In genomic region chr6:32177182-32177787, GRCh38 we compare ENCODE assay signal across 8 cellular contexts. TPM values are rescaled to one million over a fixed set of nuclear protein-coding genes. Genes with fewer than 3 reads are reported as not detected.
A peak's percentile ranks its signal among the peaks of the same experiment; 100 is the strongest.
DNase-seq lines count a peak whose midpoint lies in the region; ATAC-seq and TF ChIP-seq lines count a peak whose summit lies in the region.

No MANE protein-coding gene starts in this region.

- TF ChIP-seq RAD21 in liver (IDR thresholded peaks at IDR 0.05) = no peak

- WGBS in liver = under 1% methylated on average over 20 of the region's 20 CpGs

- H3K4me3 ChIP-seq in PC-9 (peak overlapping the region; percentile 98; the same call in 1 of the 2 replicates), breast epithelium (peak overlapping the region; percentile 72 to 91 (median 91)), liver (ENCODE audit: low read depth in 1 of 3, low read length in 3 of 3) (peak overlapping the region; percentile 26 to 96 (median 73)), thoracic aorta (peak overlapping the region; percentile 98)

- H3K27ac ChIP-seq in PC-9 = peak overlapping the region; percentile 86
- H3K27ac ChIP-seq in breast epithelium = peak overlapping the region; percentile 95 to 98
- H3K27ac ChIP-seq in liver (ENCODE audit: low read depth in 1 of 2, low read length in 2 of 2) = peak overlapping the region; percentile 95 to 96
- peak overlapping the region; percentile 94 to 96 for H3K27ac ChIP-seq in thoracic aorta

- peak; percentile 49 for TF ChIP-seq POLR2A in breast epithelium (IDR thresholded peaks at IDR 0.05)

- peak overlapping the region; percentile 76 for H2AFZ ChIP-seq in PC-9

- BruUV-seq in PC-9 (replicated peaks; lab: Mats Ljungman, UMichigan) = TSS peak; percentile 64

- peak; percentile 96 for DNase-seq in DMS79 treated with DMSO at 0.1 percent for 48 hours (lab: John Stamatoyannopoulos, UW)
- DNase-seq in PC-9 = peak in 1 of 2 experiments; percentile 48
- peak in 1 of 2 donors; percentile 52 for DNase-seq in breast epithelium (ENCODE audit: low spot score in 2 of 2)
- DNase-seq in thoracic aorta (ENCODE audit: low spot score) = no peak
- no peak for DNase-seq in SKM-1 (lab: John Stamatoyannopoulos, UW; ENCODE audit: unreplicated experiment)
- DNase-seq in ureter (ENCODE audit: low spot score) = no peak

- H3K9me3 ChIP-seq in PC-9 (ENCODE audit: insufficient read depth, low read depth) (no peaks in the 10 kb centered on the region), breast epithelium (no peaks in the 10 kb centered on the region), liver (ENCODE audit: control insufficient read depth in 4 of 4, low read length in 3 of 4) (no peaks in the 10 kb centered on the region), thoracic aorta (no peaks in the 10 kb centered on the region)

- TF ChIP-seq CTCF in PC-9 (conservative IDR thresholded peaks at IDR 0.05) (no peak), breast epithelium (IDR thresholded peaks at IDR 0.05) (no peak), liver (IDR thresholded peaks at IDR 0.05; ENCODE audit: low read depth, low read length, missing input control) (no peak), thoracic aorta (IDR thresholded peaks at IDR 0.05) (no peak)

- H4K20me1 ChIP-seq in PC-9 (ENCODE audit: insufficient read depth) = no peaks in the 10 kb centered on the region

- ATAC-seq in HG03097 (IDR thresholded peaks at IDR 0.05; ENCODE audit: low FRiP score, unreplicated experiment) (peak; percentile 6), thoracic aorta (ENCODE audit: insufficient number of reproducible peaks, low FRiP score, low read depth) (peak; percentile 16)

- H3F3A ChIP-seq in PC-9 (ENCODE audit: insufficient read depth, low read depth) = peaks cover 15% of the 10 kb centered on the region; the same call in 1 of the 2 replicates

- no peaks in the 10 kb centered on the region for H3K9me2 ChIP-seq in PC-9 (ENCODE audit: insufficient read depth)

- peak overlapping the region; percentile 30 to 81 for H3K9ac ChIP-seq in liver (ENCODE audit: low read depth in 1 of 2, low read length in 2 of 2)

- peak overlapping the region; percentile 83 for H3K4me2 ChIP-seq in PC-9

- no peaks in the 10 kb centered on the region for H3K27me3 ChIP-seq in PC-9 (ENCODE audit: insufficient read depth, low read depth)
- no peaks in the 10 kb centered on the region for H3K27me3 ChIP-seq in breast epithelium
- no peaks in the 10 kb centered on the region for H3K27me3 ChIP-seq in liver (ENCODE audit: control insufficient read depth in 4 of 4, insufficient read depth in 4 of 4, low read length in 3 of 4)
- no peaks in the 10 kb centered on the region for H3K27me3 ChIP-seq in thoracic aorta (replicated peaks; ENCODE audit: insufficient read depth)

- H3K4me1 ChIP-seq in PC-9 (replicated peaks; ENCODE audit: insufficient read depth) (peaks cover 31% of the 10 kb centered on the region), breast epithelium (peaks cover 0 to 34% of the 10 kb centered on the region in 2 donors), liver (ENCODE audit: control insufficient read depth in 4 of 4, insufficient read depth in 4 of 4, low read length in 3 of 4) (peaks cover 0 to 50% (median 42%) of the 10 kb centered on the region in 4 donors), thoracic aorta (ENCODE audit: control insufficient read depth in 1 of 2, low read depth in 2 of 2) (peaks cover 22 to 40% of the 10 kb centered on the region in 2 donors)

- peaks cover 29% of the 10 kb centered on the region for H3K79me2 ChIP-seq in PC-9 (ENCODE audit: low read depth)

- intact Hi-C loops in PC-9 (cut with micrococcal nuclease; ENCODE audit: unreplicated experiment) = loop anchor here (1.0 to 10.0 kb wide), 3 partner anchors 22 to 512 kb away; partner anchors contain the start of genes C6orf47, CSNK2B, FKBPL and GPANK1
- intact Hi-C loops in breast epithelium (cut with DNase I; ENCODE audit: low total_unique reads) = no loop called here

- POLR2A ChIA-PET in PC-9 (lab: Charles Lee; ENCODE audit: unreplicated experiment) = interaction anchor here (0.6 to 1.1 kb wide), 6 partner anchors 13 to 612 kb away, joined by 5 to 9 read pairs (median 6); partner anchors contain the start of genes DXO and PBX2

- CTCF ChIA-PET in PC-9 (lab: Charles Lee) = interaction anchor here (0.9 kb wide), 1 partner anchor 13 kb away, joined by 4 read pairs; the partner anchor contains the start of gene PBX2

- H3K36me3 ChIP-seq in PC-9 (ENCODE audit: low read depth) = no peaks in the 10 kb centered on the region
- H3K36me3 ChIP-seq in breast epithelium = no peaks in the 10 kb centered on the region
- peaks cover 0 to 10% (median 5%) of the 10 kb centered on the region in 4 donors for H3K36me3 ChIP-seq in liver (ENCODE audit: control insufficient read depth in 4 of 4, insufficient read depth in 3 of 4, low read depth in 1 of 4, low read length in 3 of 4)
- peaks cover 5% of the 10 kb centered on the region for H3K36me3 ChIP-seq in thoracic aorta

TF ChIP-seq in liver, 16 proteins besides CTCF, POLR2A, EP300 and RAD21 (continues in another document):
- peak; percentile 49 for TF ChIP-seq REST (IDR thresholded peaks at IDR 0.05)
- TF ChIP-seq NR2F2 (IDR thresholded peaks at IDR 0.05) = no peak
- TF ChIP-seq FOXA1 (IDR thresholded peaks at IDR 0.05) = no peak
- no peak for TF ChIP-seq GABPA (IDR thresholded peaks at IDR 0.05 in 1 of 2, conservative IDR thresholded peaks at IDR 0.05 in 1 of 2)
- no peak for TF ChIP-seq ZBTB33 (IDR thresholded peaks at IDR 0.05)
- TF ChIP-seq TAF1 (conservative IDR thresholded peaks at IDR 0.05) = peak; percentile 56
- TF ChIP-seq SP1 (IDR thresholded peaks at IDR 0.05) = no peak
- no peak for TF ChIP-seq JUND (IDR thresholded peaks at IDR 0.05)
- TF ChIP-seq FOXA2 (IDR thresholded peaks at IDR 0.05) = no peak
- no peak for TF ChIP-seq MAX (IDR thresholded peaks at IDR 0.05)
- TF ChIP-seq RXRA (IDR thresholded peaks at IDR 0.05) = peak in 1 of 2 donors; percentile 69
- no peak for TF ChIP-seq HNF4A (conservative IDR thresholded peaks at IDR 0.05)

RNA-seq across cellular contexts. Expression of gene RNF5, which starts 0.9 kb away (rescaled TPM):
- total RNA-seq in PC-9 (2021) = 45.6 and 51.3 TPM in 2 replicates
- 10 to 100 TPM; 56.3 to 78.0 (median 70.5) TPM for total RNA-seq in breast epithelium
- total RNA-seq in liver = 10 to 100 TPM; 51.5 to 56.1 TPM
- polyA plus RNA-seq in liver = 10 to 100 TPM; 65.9 to 85.9 TPM
- 10 to 100 TPM; 63.5 to 68.4 TPM for total RNA-seq in thoracic aorta
- 44.4 TPM for total RNA-seq in ureter

RNA-seq across cellular contexts. Expression of gene AGPAT1, which starts 1.4 kb away (rescaled TPM):
- 58.9 and 61.7 TPM in 2 replicates for total RNA-seq in PC-9 (2021)
- 10 to 100 TPM; 25.8 to 33.8 (median 30.6) TPM for total RNA-seq in breast epithelium
- total RNA-seq in liver = 10 to 100 TPM; 10.4 to 14.7 TPM
- polyA plus RNA-seq in liver = 10 to 100 TPM; 20.3 to 45.1 TPM
- 10 to 100 TPM; 43.0 to 53.1 TPM for total RNA-seq in thoracic aorta
- total RNA-seq in ureter = 65.0 TPM

RNA-seq across cellular contexts. Expression of gene AGER, which starts 6.8 kb away (rescaled TPM):
- 18.1 and 20.4 TPM in 2 replicates for total RNA-seq in PC-9 (2021)
- total RNA-seq in breast epithelium = 1 to 10 TPM; 1.3 to 2.6 (median 1.8) TPM
- total RNA-seq in liver = under 1 TPM; 0.47 to 0.92 TPM
- polyA plus RNA-seq in liver = under 1 TPM; 0.75 to 0.91 TPM
- total RNA-seq in thoracic aorta = 1 to 10 TPM; 1.8 to 3.8 TPM
- 16.9 TPM for total RNA-seq in ureter

RNA-seq across cellular contexts. Expression of gene PBX2, which starts 12.7 kb away (rescaled TPM):
- total RNA-seq in PC-9 (2021) (88.2 and 89.3 TPM in 2 replicates), breast epithelium (10 to 100 TPM; 32.3 to 61.6 (median 48.5) TPM), liver (10 to 100 TPM; 21.3 to 52.5 TPM), thoracic aorta (10 to 100 TPM; 35.7 to 59.4 TPM), ureter (103 TPM)
- polyA plus RNA-seq in liver = 10 to 100 TPM in 1 of 2 donors, 1 to 10 TPM in 1; 1.5 to 16.0 TPM

RNA-seq across cellular contexts. Expression of gene EGFL8, which starts 12.9 kb away (rescaled TPM):
- 23.3 and 26.0 TPM in 2 replicates for total RNA-seq in PC-9 (2021)
- 10 to 100 TPM; 10.2 to 19.6 (median 11.8) TPM for total RNA-seq in breast epithelium
- total RNA-seq in liver = 1 to 10 TPM; 1.8 to 8.2 TPM
- 1 to 10 TPM; 1.9 TPM for polyA plus RNA-seq in liver
- 10 to 100 TPM; 13.8 to 16.2 TPM for total RNA-seq in thoracic aorta
- total RNA-seq in ureter = 26.3 TPM
